8 cellular contexts compared by ENCODE assay signal in genomic region chr7:155644971-155645509, GRCh38. TPM values are rescaled to one million over a fixed set of nuclear protein-coding genes. Genes with fewer than 3 reads are reported as not detected.
DNase-seq lines count a peak whose midpoint lies in the region; ATAC-seq and TF ChIP-seq lines count a peak whose summit lies in the region.

No MANE protein-coding gene starts in this region.

- peaks cover 13% of the 10 kb centered on the region for H3K4me1 ChIP-seq in colonic mucosa
- H3K4me1 ChIP-seq in right lobe of liver: peaks cover 0 to 24% (median 10%) of the 10 kb centered on the region in 4 donors

- peak overlapping the region; percentile 96 for H3K4me3 ChIP-seq in Jurkat, Clone E6-1 (ENCODE audit: low read length)
- H3K4me3 ChIP-seq in WI38 (ENCODE audit: low read depth, low read length) (peak overlapping the region; percentile 97), colonic mucosa (peak overlapping the region; percentile 85), right lobe of liver (peak overlapping the region; percentile 76 to 87 (median 76))

- ATAC-seq in GM21786 (IDR thresholded peaks at IDR 0.05; ENCODE audit: unreplicated experiment) (peak; percentile 29), right lobe of liver (peak; percentile 40 to 64 (median 52))

- DNase-seq in GM10266 (ENCODE audit: extremely low spot score): peak; percentile 61
- peak; percentile 19 for DNase-seq in Jurkat, Clone E6-1 (ENCODE audit: low read depth, low spot score)
- DNase-seq in colonic mucosa: peak; percentile 51
- peak; percentile 53 to 60 (median 56) for DNase-seq in right lobe of liver
- peak; percentile 12 to 22 (median 21) for DNase-seq in stimulated activated CD4-positive, alpha-beta T cell treated with anti-CD3 and anti-CD28 coated beads, TNF-alpha, amount 100 ng/mL, for 48 hours (ENCODE audit: low read depth in 3 of 3)
- no peak for DNase-seq in NCI-H446 (lab: John Stamatoyannopoulos, UW)

- H3K9ac ChIP-seq in colonic mucosa (ENCODE audit: low read depth in 2 of 2, low read length in 2 of 2): peak overlapping the region; percentile 94 to 98

- H3K36me3 ChIP-seq in colonic mucosa (no peaks in the 10 kb centered on the region), right lobe of liver (peaks cover 0 to 19% (median 9%) of the 10 kb centered on the region in 4 donors)

- H3K27me3 ChIP-seq in colonic mucosa (no peaks in the 10 kb centered on the region), right lobe of liver (no peaks in the 10 kb centered on the region)

- peak overlapping the region; percentile 93 for H3K27ac ChIP-seq in colonic mucosa
- peak overlapping the region; percentile 96 to 98 (median 97) for H3K27ac ChIP-seq in right lobe of liver

- intact Hi-C loops in colonic mucosa (cut with DNase I): no loop called here
- intact Hi-C loops in right lobe of liver (cut with DNase I): no loop called here

- TF ChIP-seq CTCF in GM10266 (IDR thresholded peaks at IDR 0.05; ENCODE audit: control insufficient read depth, insufficient read depth, low read depth, missing control alignments): peak; percentile 4
- TF ChIP-seq CTCF in WI38 (IDR thresholded peaks at IDR 0.05; ENCODE audit: low read depth, low read length): no peak
- no peak for TF ChIP-seq CTCF in colonic mucosa (IDR thresholded peaks at IDR 0.05)
- TF ChIP-seq CTCF in right lobe of liver (IDR thresholded peaks at IDR 0.05): no peak

- under 1% methylated on average over 22 of the region's 22 CpGs for WGBS in right lobe of liver (ENCODE audit: insufficient coverage, low coverage, low lambda C conversion rate, missing lambda C conversion rate)

- no peak for TF ChIP-seq POLR2A in right lobe of liver (IDR thresholded peaks at IDR 0.05)

- no peaks in the 10 kb centered on the region for H3K9me3 ChIP-seq in colonic mucosa
- no peaks in the 10 kb centered on the region for H3K9me3 ChIP-seq in right lobe of liver

RNA-seq across cellular contexts. Expression of gene RBM33, which starts 0.6 kb away (rescaled TPM):
- 27.0 TPM for polyA plus RNA-seq in Jurkat, Clone E6-1 (2012; ENCODE audit: insufficient read depth, insufficient read length)
- total RNA-seq in colonic mucosa (10 to 100 TPM; 56.9 to 60.2 TPM), right lobe of liver (10 to 100 TPM; 24.9 to 55.1 (median 32.0) TPM)

Comparison
In these comparisons a context has a peak if more than half of its experiments do, and no peak if none do; other contexts are left out.
1. DNase-seq: peak in GM10266 (single experiment), Jurkat, Clone E6-1 (single experiment), colonic mucosa (single experiment), right lobe of liver (3 of 3) and stimulated activated CD4-positive, alpha-beta T cell treated with anti-CD3 and anti-CD28 coated beads, TNF-alpha, amount 100 ng/mL, for 48 hours (3 of 3); none in NCI-H446 (0 of 2).
2. Peak in every context shown above with its lines, with median percentiles within 50 percentile points of each other: H3K4me3 ChIP-seq.